In the genomic region with DNA sequence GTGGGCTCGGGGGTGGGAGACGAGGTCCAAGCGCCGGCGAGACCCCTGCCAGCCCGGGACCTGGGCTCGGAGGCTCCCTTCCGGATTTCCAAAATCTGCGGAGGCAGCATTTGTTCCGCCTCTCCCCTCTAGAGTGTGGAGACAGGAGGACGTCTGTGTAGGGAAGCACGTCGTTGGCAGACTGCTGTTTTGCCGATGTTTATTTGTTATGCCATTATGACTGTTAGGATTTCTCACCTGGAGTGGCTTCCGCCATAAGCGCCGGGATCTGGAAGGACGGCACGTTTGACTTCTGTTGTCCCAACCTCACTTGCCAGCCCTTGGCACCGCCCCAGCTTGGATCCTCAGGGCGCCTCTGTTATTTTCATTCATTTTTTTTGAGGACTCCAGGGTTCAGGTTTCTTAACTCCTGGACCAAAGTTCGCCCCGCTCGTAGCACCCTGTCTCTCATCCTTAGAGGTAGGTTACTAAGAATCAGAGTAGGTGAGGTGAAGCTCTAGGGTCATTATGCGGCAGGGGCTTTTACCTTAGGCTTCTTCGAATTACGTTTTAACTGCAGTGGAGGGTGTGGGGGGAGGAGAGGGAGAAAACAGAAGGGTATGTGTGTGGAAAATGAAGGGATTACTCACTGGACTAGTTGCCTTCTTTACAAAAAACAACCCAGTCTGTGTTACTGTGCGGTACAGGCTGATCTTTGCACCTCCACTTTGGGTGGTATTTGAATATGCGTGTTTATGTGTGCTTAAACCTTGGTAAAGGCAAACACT, we compare ENCODE assay signal across 1 cellular context.
TF ChIP-seq lines count a peak whose summit lies in the region.

No MANE protein-coding gene starts in this region.

TF ChIP-seq in HepG2, 621 proteins besides CTCF, POLR2A, EP300 and RAD21 (continued from another document and continues in another):
- TF ChIP-seq, protein P1, sequence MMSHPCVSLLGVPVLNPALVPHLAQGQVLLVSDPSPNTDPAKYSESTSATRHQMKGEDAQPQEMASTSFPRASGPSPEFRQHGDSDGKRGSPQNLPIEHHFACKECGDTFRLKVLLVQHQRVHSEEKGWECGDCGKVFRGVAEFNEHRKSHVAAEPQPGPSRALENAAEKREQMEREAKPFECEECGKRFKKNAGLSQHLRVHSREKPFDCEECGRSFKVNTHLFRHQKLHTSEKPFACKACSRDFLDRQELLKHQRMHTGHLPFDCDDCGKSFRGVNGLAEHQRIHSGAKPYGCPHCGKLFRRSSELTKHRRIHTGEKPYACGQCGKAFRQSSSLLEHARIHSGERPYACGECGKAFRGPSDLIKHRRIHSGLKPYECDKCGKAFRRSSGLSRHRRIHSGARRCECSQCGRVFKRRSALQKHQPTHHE (CRISPR knock-in tag; IDR thresholded peaks at IDR 0.05; ENCODE audit: borderline replicate concordance): no peak
- TF ChIP-seq, protein P2, sequence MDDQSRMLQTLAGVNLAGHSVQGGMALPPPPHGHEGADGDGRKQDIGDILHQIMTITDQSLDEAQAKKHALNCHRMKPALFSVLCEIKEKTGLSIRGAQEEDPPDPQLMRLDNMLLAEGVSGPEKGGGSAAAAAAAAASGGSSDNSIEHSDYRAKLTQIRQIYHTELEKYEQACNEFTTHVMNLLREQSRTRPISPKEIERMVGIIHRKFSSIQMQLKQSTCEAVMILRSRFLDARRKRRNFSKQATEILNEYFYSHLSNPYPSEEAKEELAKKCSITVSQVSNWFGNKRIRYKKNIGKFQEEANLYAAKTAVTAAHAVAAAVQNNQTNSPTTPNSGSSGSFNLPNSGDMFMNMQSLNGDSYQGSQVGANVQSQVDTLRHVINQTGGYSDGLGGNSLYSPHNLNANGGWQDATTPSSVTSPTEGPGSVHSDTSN (CRISPR knock-in tag; IDR thresholded peaks at IDR 0.05; ENCODE audit: borderline replicate concordance): no peak
- TF ChIP-seq KLF13 (CRISPR knock-in tag; IDR thresholded peaks at IDR 0.05): no peak
- TF ChIP-seq, protein P3, sequence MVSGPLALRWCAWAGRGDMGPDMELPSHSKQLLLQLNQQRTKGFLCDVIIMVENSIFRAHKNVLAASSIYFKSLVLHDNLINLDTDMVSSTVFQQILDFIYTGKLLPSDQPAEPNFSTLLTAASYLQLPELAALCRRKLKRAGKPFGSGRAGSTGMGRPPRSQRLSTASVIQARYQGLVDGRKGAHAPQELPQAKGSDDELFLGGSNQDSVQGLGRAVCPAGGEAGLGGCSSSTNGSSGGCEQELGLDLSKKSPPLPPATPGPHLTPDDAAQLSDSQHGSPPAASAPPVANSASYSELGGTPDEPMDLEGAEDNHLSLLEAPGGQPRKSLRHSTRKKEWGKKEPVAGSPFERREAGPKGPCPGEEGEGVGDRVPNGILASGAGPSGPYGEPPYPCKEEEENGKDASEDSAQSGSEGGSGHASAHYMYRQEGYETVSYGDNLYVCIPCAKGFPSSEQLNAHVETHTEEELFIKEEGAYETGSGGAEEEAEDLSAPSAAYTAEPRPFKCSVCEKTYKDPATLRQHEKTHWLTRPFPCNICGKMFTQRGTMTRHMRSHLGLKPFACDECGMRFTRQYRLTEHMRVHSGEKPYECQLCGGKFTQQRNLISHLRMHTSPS (CRISPR knock-in tag; IDR thresholded peaks at IDR 0.05; ENCODE audit: low read depth): peak; percentile 10; the same call in 1 of the 2 replicates
- no peak for TF ChIP-seq ZNF17 (CRISPR knock-in tag; IDR thresholded peaks at IDR 0.05)
- TF ChIP-seq, protein P4, sequence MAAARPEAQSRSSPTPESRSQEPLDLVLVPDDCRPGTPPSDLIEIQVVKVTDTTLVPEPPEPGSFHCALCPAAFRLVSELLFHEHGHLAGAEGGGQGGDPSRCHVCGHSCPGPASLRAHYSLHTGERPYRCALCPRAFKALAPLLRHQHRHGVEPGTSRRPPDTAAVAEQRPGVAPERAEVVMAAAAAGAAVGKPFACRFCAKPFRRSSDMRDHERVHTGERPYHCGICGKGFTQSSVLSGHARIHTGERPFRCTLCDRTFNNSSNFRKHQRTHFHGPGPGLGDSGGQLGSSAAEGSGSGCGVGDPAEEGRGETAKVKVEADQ (CRISPR knock-in tag; IDR thresholded peaks at IDR 0.05; ENCODE audit: borderline replicate concordance): 0 out of 2 replicates have a peak, but pooled peaks have one; percentile 64
- TF ChIP-seq ZNF235 (CRISPR knock-in tag; IDR thresholded peaks at IDR 0.05; ENCODE audit: borderline replicate concordance): no peak
- TF ChIP-seq PHF21A (CRISPR knock-in tag; IDR thresholded peaks at IDR 0.05): 0 out of 2 replicates have a peak, but pooled peaks have one; percentile 31
- TF ChIP-seq HOXA7 (CRISPR knock-in tag; IDR thresholded peaks at IDR 0.05): no peak
- TF ChIP-seq HMGA1 (CRISPR knock-in tag; conservative IDR thresholded peaks at IDR 0.05): no peak
- TF ChIP-seq PTBP1 (IDR thresholded peaks at IDR 0.05; ENCODE audit: low read depth, low read length, poor library complexity, severe bottlenecking): no peak
- TF ChIP-seq, protein P5, sequence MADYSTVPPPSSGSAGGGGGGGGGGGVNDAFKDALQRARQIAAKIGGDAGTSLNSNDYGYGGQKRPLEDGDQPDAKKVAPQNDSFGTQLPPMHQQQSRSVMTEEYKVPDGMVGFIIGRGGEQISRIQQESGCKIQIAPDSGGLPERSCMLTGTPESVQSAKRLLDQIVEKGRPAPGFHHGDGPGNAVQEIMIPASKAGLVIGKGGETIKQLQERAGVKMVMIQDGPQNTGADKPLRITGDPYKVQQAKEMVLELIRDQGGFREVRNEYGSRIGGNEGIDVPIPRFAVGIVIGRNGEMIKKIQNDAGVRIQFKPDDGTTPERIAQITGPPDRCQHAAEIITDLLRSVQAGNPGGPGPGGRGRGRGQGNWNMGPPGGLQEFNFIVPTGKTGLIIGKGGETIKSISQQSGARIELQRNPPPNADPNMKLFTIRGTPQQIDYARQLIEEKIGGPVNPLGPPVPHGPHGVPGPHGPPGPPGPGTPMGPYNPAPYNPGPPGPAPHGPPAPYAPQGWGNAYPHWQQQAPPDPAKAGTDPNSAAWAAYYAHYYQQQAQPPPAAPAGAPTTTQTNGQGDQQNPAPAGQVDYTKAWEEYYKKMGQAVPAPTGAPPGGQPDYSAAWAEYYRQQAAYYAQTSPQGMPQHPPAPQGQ (CRISPR knock-in tag; IDR thresholded peaks at IDR 0.05; ENCODE audit: borderline replicate concordance): no peak
- no peak for TF ChIP-seq MTF1 (CRISPR knock-in tag; IDR thresholded peaks at IDR 0.05)
- no peak for TF ChIP-seq ZSCAN21 (CRISPR knock-in tag; IDR thresholded peaks at IDR 0.05; ENCODE audit: borderline replicate concordance)
- TF ChIP-seq, protein P6, sequence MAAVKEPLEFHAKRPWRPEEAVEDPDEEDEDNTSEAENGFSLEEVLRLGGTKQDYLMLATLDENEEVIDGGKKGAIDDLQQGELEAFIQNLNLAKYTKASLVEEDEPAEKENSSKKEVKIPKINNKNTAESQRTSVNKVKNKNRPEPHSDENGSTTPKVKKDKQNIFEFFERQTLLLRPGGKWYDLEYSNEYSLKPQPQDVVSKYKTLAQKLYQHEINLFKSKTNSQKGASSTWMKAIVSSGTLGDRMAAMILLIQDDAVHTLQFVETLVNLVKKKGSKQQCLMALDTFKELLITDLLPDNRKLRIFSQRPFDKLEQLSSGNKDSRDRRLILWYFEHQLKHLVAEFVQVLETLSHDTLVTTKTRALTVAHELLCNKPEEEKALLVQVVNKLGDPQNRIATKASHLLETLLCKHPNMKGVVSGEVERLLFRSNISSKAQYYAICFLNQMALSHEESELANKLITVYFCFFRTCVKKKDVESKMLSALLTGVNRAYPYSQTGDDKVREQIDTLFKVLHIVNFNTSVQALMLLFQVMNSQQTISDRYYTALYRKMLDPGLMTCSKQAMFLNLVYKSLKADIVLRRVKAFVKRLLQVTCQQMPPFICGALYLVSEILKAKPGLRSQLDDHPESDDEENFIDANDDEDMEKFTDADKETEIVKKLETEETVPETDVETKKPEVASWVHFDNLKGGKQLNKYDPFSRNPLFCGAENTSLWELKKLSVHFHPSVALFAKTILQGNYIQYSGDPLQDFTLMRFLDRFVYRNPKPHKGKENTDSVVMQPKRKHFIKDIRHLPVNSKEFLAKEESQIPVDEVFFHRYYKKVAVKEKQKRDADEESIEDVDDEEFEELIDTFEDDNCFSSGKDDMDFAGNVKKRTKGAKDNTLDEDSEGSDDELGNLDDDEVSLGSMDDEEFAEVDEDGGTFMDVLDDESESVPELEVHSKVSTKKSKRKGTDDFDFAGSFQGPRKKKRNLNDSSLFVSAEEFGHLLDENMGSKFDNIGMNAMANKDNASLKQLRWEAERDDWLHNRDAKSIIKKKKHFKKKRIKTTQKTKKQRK (IDR thresholded peaks at IDR 0.05; ENCODE audit: low read length): no peak
- peak; percentile 20 for TF ChIP-seq HNRNPK (IDR thresholded peaks at IDR 0.05; ENCODE audit: low read depth, low read length, poor library complexity, severe bottlenecking)
- TF ChIP-seq HIVEP1 (CRISPR knock-in tag; IDR thresholded peaks at IDR 0.05): no peak
- TF ChIP-seq, protein P7, sequence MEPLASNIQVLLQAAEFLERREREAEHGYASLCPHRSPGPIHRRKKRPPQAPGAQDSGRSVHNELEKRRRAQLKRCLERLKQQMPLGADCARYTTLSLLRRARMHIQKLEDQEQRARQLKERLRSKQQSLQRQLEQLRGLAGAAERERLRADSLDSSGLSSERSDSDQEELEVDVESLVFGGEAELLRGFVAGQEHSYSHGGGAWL (CRISPR knock-in tag; IDR thresholded peaks at IDR 0.05): no peak
- TF ChIP-seq EED (CRISPR knock-in tag; IDR thresholded peaks at IDR 0.05): no peak; the same call in 1 of the 2 replicates
- TF ChIP-seq ZNF264 (CRISPR knock-in tag; IDR thresholded peaks at IDR 0.05): no peak
- no peak for TF ChIP-seq HNRNPH1 (optimal IDR thresholded peaks at IDR 0.05; ENCODE audit: low read depth, low read length)
- peak; percentile 25; the same call in 1 of the 2 replicates for TF ChIP-seq SIN3A (IDR thresholded peaks at IDR 0.05; ENCODE audit: borderline replicate concordance, low read depth, low read length)
- no peak for TF ChIP-seq EZH2 (conservative IDR thresholded peaks at IDR 0.05; ENCODE audit: low read depth, low read length)
- no peak; the same call in 1 of the 2 replicates for TF ChIP-seq ZBTB38 (CRISPR knock-in tag; IDR thresholded peaks at IDR 0.05)
- TF ChIP-seq JUNB (CRISPR knock-in tag; IDR thresholded peaks at IDR 0.05; ENCODE audit: borderline replicate concordance): no peak
- TF ChIP-seq, protein P8, sequence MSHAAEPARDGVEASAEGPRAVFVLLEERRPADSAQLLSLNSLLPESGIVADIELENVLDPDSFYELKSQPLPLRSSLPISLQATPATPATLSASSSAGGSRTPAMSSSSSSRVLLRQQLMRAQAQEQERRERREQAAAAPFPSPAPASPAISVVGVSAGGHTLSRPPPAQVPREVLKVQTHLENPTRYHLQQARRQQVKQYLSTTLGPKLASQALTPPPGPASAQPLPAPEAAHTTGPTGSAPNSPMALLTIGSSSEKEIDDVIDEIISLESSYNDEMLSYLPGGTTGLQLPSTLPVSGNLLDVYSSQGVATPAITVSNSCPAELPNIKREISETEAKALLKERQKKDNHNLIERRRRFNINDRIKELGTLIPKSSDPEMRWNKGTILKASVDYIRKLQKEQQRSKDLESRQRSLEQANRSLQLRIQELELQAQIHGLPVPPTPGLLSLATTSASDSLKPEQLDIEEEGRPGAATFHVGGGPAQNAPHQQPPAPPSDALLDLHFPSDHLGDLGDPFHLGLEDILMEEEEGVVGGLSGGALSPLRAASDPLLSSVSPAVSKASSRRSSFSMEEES (CRISPR knock-in tag; IDR thresholded peaks at IDR 0.05): no peak
- no peak for TF ChIP-seq ZNF10 (CRISPR knock-in tag; IDR thresholded peaks at IDR 0.05; ENCODE audit: borderline replicate concordance, low read depth)
- TF ChIP-seq, protein P9, sequence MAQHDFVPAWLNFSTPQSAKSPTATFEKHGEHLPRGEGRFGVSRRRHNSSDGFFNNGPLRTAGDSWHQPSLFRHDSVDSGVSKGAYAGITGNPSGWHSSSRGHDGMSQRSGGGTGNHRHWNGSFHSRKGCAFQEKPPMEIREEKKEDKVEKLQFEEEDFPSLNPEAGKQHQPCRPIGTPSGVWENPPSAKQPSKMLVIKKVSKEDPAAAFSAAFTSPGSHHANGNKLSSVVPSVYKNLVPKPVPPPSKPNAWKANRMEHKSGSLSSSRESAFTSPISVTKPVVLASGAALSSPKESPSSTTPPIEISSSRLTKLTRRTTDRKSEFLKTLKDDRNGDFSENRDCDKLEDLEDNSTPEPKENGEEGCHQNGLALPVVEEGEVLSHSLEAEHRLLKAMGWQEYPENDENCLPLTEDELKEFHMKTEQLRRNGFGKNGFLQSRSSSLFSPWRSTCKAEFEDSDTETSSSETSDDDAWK (CRISPR knock-in tag; IDR thresholded peaks at IDR 0.05): no peak
- TF ChIP-seq, protein P10, sequence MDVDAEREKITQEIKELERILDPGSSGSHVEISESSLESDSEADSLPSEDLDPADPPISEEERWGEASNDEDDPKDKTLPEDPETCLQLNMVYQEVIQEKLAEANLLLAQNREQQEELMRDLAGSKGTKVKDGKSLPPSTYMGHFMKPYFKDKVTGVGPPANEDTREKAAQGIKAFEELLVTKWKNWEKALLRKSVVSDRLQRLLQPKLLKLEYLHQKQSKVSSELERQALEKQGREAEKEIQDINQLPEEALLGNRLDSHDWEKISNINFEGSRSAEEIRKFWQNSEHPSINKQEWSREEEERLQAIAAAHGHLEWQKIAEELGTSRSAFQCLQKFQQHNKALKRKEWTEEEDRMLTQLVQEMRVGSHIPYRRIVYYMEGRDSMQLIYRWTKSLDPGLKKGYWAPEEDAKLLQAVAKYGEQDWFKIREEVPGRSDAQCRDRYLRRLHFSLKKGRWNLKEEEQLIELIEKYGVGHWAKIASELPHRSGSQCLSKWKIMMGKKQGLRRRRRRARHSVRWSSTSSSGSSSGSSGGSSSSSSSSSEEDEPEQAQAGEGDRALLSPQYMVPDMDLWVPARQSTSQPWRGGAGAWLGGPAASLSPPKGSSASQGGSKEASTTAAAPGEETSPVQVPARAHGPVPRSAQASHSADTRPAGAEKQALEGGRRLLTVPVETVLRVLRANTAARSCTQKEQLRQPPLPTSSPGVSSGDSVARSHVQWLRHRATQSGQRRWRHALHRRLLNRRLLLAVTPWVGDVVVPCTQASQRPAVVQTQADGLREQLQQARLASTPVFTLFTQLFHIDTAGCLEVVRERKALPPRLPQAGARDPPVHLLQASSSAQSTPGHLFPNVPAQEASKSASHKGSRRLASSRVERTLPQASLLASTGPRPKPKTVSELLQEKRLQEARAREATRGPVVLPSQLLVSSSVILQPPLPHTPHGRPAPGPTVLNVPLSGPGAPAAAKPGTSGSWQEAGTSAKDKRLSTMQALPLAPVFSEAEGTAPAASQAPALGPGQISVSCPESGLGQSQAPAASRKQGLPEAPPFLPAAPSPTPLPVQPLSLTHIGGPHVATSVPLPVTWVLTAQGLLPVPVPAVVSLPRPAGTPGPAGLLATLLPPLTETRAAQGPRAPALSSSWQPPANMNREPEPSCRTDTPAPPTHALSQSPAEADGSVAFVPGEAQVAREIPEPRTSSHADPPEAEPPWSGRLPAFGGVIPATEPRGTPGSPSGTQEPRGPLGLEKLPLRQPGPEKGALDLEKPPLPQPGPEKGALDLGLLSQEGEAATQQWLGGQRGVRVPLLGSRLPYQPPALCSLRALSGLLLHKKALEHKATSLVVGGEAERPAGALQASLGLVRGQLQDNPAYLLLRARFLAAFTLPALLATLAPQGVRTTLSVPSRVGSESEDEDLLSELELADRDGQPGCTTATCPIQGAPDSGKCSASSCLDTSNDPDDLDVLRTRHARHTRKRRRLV (CRISPR knock-in tag; IDR thresholded peaks at IDR 0.05): no peak
- TF ChIP-seq SIN3B (IDR thresholded peaks at IDR 0.05; ENCODE audit: low read length): no peak
- TF ChIP-seq, protein P11, sequence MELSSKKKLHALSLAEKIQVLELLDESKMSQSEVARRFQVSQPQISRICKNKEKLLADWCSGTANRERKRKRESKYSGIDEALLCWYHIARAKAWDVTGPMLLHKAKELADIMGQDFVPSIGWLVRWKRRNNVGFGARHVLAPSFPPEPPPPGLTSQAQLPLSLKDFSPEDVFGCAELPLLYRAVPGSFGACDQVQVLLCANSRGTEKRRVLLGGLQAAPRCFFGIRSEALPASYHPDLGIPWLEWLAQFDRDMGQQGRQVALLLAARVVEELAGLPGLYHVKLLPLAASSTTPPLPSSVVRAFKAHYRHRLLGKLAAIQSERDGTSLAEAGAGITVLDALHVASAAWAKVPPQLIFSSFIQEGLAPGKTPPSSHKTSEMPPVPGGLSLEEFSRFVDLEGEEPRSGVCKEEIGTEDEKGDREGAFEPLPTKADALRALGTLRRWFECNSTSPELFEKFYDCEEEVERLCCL (CRISPR knock-in tag; IDR thresholded peaks at IDR 0.05; ENCODE audit: borderline replicate concordance): no peak
- no peak for TF ChIP-seq RBFOX2 (IDR thresholded peaks at IDR 0.05; ENCODE audit: low read depth, low read length)
